Comparison of ENCODE assay signal across 26 cellular contexts in genomic region chr6:70164556-70164955, GRCh38.
"Had no signal": no experiment of that assay in that cellular context is flagged by ENCODE, and none has a peak within 500 bp of the region (broad histone marks: within the 10 kb centered on the region; RNA-seq: fewer than 3 reads in every experiment).

No MANE protein-coding gene starts in this region.

- H3K36me3 Mint-ChIP-seq: activated naive CD8-positive, alpha-beta T cell treated with anti-CD3 and anti-CD28 coated beads for 36 hours had no signal

- H3K4me1 ChIP-seq: colonic mucosa, transverse colon had no signal

- H3K27ac Mint-ChIP-seq: activated B cell treated with CpG ODN at 0.5 μM for 24 hours; activated naive CD8-positive, alpha-beta T cell treated with anti-CD3 and anti-CD28 coated beads for 36 hours; effector memory CD8-positive, alpha-beta T cell; stimulated activated naive B cell treated with anti-CD40 and anti-IgM and Interleukin-4, amounts not matched to agents 10 μg/mL and 1 μg/mL and 100 μg/mL, for 72 hours had no signal

- H3K4me3 Mint-ChIP-seq: activated B cell treated with CpG ODN at 0.5 μM for 24 hours; activated naive CD8-positive, alpha-beta T cell treated with anti-CD3 and anti-CD28 coated beads for 36 hours; activated T-cell treated with anti-CD3 and anti-CD28 coated beads, Interleukin-2, amount 50 U/mL, for 4 hours; effector memory CD8-positive, alpha-beta T cell; stimulated activated naive B cell treated with anti-CD40 and anti-IgM and Interleukin-4, amounts not matched to agents 10 μg/mL and 1 μg/mL and 100 μg/mL, for 72 hours had no signal

- H3K27ac ChIP-seq: colonic mucosa, dorsolateral prefrontal cortex, transverse colon had no signal

- FAIRE-seq: astrocyte, endothelial cell of umbilical vein, frontal cortex, urothelium cell line had no signal

- H3K9me3 Mint-ChIP-seq: activated naive CD8-positive, alpha-beta T cell treated with anti-CD3 and anti-CD28 coated beads for 36 hours; effector memory CD8-positive, alpha-beta T cell; stimulated activated naive B cell treated with anti-CD40 and anti-IgM and Interleukin-4, amounts not matched to agents 10 μg/mL and 1 μg/mL and 100 μg/mL, for 72 hours had no signal

- DNase-seq: activated B cell treated with CpG ODN at 0.5 μM for 24 hours; activated CD4-positive, alpha-beta T cell treated with anti-CD3 and anti-CD28 coated beads for 4 hours; activated CD4-positive, alpha-beta T cell treated with anti-CD3 and anti-CD28 coated beads, Interleukin-2, amount 50 U/mL, for 48 hours; activated CD8-positive, alpha-beta memory T cell treated with anti-CD3 and anti-CD28 coated beads, Interleukin-2, amount 50 U/mL, for 48 hours; activated naive CD4-positive, alpha-beta T cell treated with Interleukin-2 at 50 U/mL for 16 hours; activated naive CD8-positive, alpha-beta T cell treated with anti-CD3 and anti-CD28 coated beads for 36 hours; activated T-cell treated with anti-CD3 and anti-CD28 coated beads, Interleukin-2, amount 50 U/mL, for 4 hours; colonic mucosa; dorsolateral prefrontal cortex; effector memory CD8-positive, alpha-beta T cell; hippocampal formation; left ventricle myocardium superior; mammary epithelial cell; midbrain; nucleus accumbens; stimulated activated CD4-positive, alpha-beta T cell treated with anti-CD3 and anti-CD28 coated beads, Interleukin-2, amount 100 ng/mL, for 48 hours; stimulated activated CD8-positive, alpha-beta memory T cell treated with anti-CD3 and anti-CD28 coated beads, Interleukin-4, amount 100 ng/mL, for 48 hours; stimulated activated naive B cell treated with anti-CD40 and anti-IgM and Interleukin-4, amounts not matched to agents 10 μg/mL and 1 μg/mL and 100 μg/mL, for 72 hours; T-helper 9 cell; transverse colon had no signal

- H3K4me3 ChIP-seq: colonic mucosa, dorsolateral prefrontal cortex, transverse colon had no signal

- ATAC-seq: activated T-cell treated with anti-CD3 and anti-CD28 coated beads, Interleukin-2, amount 50 U/mL, for 4 hours; effector memory CD8-positive, alpha-beta T cell; esophagus mucosa; left ventricle myocardium superior; sciatic nerve; stimulated activated naive B cell treated with anti-CD40 and anti-IgM and Interleukin-4, amounts not matched to agents 10 μg/mL and 1 μg/mL and 100 μg/mL, for 72 hours had no signal

- H3K4me1 Mint-ChIP-seq: activated B cell treated with CpG ODN at 0.5 μM for 24 hours had no signal

- H3K27me3 Mint-ChIP-seq: activated B cell treated with CpG ODN at 0.5 μM for 24 hours; stimulated activated naive B cell treated with anti-CD40 and anti-IgM and Interleukin-4, amounts not matched to agents 10 μg/mL and 1 μg/mL and 100 μg/mL, for 72 hours had no signal

- H3K9me3 ChIP-seq: colonic mucosa, transverse colon had no signal

- H3K27me3 ChIP-seq: colonic mucosa had no signal

- H3K36me3 ChIP-seq: colonic mucosa, transverse colon had no signal
